ENCODE assay signal across 2 cellular contexts in genomic region chr20:2379511-2380229, GRCh38.
A peak's percentile ranks its signal among the peaks of the same experiment; 100 is the strongest.
TF ChIP-seq lines count a peak whose summit lies in the region.

No MANE protein-coding gene starts in this region.

TF ChIP-seq in GM12878, 131 proteins besides CTCF, POLR2A, EP300 and RAD21:
- TF ChIP-seq MXI1 (IDR thresholded peaks at IDR 0.05; ENCODE audit: low read depth, low read length) (no peak), IKZF2 (IDR thresholded peaks at IDR 0.05) (0 out of 4 replicates have a peak, but pooled peaks of 1 of the 2 experiments have one; percentile 10), TCF7 (IDR thresholded peaks at IDR 0.05; ENCODE audit: borderline replicate concordance) (peak; percentile 71; the same call in 1 of the 2 replicates), MTA2 (IDR thresholded peaks at IDR 0.05; ENCODE audit: low read depth) (peak; percentile 70), IKZF1 (conservative IDR thresholded peaks at IDR 0.05) (peak; percentile 30; the same call in 1 of the 2 replicates), BCL11A (IDR thresholded peaks at IDR 0.05; ENCODE audit: low read depth, low read length) (peak; percentile 62; the same call in 1 of the 2 replicates), PAX5 (IDR thresholded peaks at IDR 0.05; ENCODE audit: borderline replicate concordance, low read depth, low read length) (0 out of 2 replicates have a peak, but pooled peaks have one; percentile 14), RUNX3 (IDR thresholded peaks at IDR 0.05; ENCODE audit: low read length) (peak; percentile 78), ZNF687 (IDR thresholded peaks at IDR 0.05) (no peak)

TF ChIP-seq in HepG2, 621 proteins besides CTCF, POLR2A, EP300 and RAD21:
- TF ChIP-seq BRF2 (CRISPR knock-in tag; IDR thresholded peaks at IDR 0.05) (no peak), KLF13 (CRISPR knock-in tag; IDR thresholded peaks at IDR 0.05) (no peak), ZNF10 (CRISPR knock-in tag; IDR thresholded peaks at IDR 0.05; ENCODE audit: borderline replicate concordance, low read depth) (no peak), POGZ (CRISPR knock-in tag; IDR thresholded peaks at IDR 0.05) (no peak), HMGA1 (CRISPR knock-in tag; conservative IDR thresholded peaks at IDR 0.05) (no peak)
- TF ChIP-seq, protein P1, sequence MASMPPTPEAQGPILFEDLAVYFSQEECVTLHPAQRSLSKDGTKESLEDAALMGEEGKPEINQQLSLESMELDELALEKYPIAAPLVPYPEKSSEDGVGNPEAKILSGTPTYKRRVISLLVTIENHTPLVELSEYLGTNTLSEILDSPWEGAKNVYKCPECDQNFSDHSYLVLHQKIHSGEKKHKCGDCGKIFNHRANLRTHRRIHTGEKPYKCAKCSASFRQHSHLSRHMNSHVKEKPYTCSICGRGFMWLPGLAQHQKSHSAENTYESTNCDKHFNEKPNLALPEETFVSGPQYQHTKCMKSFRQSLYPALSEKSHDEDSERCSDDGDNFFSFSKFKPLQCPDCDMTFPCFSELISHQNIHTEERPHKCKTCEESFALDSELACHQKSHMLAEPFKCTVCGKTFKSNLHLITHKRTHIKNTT (CRISPR knock-in tag; IDR thresholded peaks at IDR 0.05), result no peak
- TF ChIP-seq, protein P2, sequence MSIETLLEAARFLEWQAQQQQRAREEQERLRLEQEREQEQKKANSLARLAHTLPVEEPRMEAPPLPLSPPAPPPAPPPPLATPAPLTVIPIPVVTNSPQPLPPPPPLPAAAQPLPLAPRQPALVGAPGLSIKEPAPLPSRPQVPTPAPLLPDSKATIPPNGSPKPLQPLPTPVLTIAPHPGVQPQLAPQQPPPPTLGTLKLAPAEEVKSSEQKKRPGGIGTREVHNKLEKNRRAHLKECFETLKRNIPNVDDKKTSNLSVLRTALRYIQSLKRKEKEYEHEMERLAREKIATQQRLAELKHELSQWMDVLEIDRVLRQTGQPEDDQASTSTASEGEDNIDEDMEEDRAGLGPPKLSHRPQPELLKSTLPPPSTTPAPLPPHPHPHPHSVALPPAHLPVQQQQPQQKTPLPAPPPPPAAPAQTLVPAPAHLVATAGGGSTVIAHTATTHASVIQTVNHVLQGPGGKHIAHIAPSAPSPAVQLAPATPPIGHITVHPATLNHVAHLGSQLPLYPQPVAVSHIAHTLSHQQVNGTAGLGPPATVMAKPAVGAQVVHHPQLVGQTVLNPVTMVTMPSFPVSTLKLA (IDR thresholded peaks at IDR 0.05), result no peak
